In the genomic region with DNA sequence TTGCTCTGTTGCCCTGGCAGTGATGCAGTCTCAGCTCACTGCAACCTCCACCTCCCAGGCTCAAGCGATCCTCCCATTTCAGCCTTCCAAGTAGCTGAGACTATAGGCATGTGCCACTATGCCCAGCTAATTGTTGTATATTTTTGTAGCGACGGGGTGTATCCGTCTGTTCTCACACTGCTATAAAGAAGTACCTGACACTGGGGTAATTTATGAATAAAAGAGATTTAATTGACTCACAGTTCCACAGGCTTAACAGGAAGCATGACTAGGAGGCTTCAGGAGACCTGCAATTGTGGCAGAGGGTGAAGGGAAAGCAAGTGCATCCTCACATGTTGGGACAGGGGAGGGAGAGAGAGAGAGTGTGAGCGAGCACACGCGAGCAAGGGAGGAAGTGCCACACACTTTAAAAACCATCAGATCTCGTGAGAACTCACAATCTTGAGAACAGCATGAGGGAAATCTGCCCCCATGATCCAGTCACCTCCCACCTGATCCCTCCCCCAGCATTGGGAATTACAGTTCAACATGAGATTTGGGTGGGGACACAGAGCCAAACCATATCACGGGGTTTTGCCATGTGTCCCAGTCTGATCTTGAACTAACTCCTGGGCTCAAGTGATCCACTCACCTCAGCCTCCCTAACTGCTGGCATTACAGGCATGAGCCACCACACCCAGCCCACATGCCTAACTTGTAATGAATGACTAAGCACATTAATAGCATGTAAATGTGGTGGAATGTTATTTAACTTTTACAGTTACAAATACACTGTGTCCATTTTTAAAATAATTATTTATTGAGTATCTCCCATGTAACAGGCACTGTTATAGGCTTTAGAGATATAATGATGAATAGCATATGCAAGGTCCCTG, we compare ENCODE assay signal across 1 cellular context.
TF ChIP-seq lines count a peak whose summit lies in the region.

No MANE protein-coding gene starts in this region.

TF ChIP-seq in WTC11, 78 proteins besides CTCF, POLR2A, EP300 and RAD21 (continued from another document):
- TF ChIP-seq FOXP1 (CRISPR knock-in tag; IDR thresholded peaks at IDR 0.05; ENCODE audit: borderline replicate concordance) (no peak), TP53 (CRISPR knock-in tag; IDR thresholded peaks at IDR 0.05) (no peak), TEAD1 (CRISPR knock-in tag; IDR thresholded peaks at IDR 0.05) (no peak), NR1H2 (CRISPR knock-in tag; IDR thresholded peaks at IDR 0.05) (no peak), ZNF671 (CRISPR knock-in tag; IDR thresholded peaks at IDR 0.05) (no peak), GABPB1 (CRISPR knock-in tag; IDR thresholded peaks at IDR 0.05) (no peak), TCF7 (CRISPR knock-in tag; IDR thresholded peaks at IDR 0.05; ENCODE audit: low read depth) (no peak), RELA (CRISPR knock-in tag; IDR thresholded peaks at IDR 0.05; ENCODE audit: borderline replicate concordance) (no peak), SP1 (CRISPR knock-in tag; conservative IDR thresholded peaks at IDR 0.05) (no peak)
- TF ChIP-seq, protein P1, sequence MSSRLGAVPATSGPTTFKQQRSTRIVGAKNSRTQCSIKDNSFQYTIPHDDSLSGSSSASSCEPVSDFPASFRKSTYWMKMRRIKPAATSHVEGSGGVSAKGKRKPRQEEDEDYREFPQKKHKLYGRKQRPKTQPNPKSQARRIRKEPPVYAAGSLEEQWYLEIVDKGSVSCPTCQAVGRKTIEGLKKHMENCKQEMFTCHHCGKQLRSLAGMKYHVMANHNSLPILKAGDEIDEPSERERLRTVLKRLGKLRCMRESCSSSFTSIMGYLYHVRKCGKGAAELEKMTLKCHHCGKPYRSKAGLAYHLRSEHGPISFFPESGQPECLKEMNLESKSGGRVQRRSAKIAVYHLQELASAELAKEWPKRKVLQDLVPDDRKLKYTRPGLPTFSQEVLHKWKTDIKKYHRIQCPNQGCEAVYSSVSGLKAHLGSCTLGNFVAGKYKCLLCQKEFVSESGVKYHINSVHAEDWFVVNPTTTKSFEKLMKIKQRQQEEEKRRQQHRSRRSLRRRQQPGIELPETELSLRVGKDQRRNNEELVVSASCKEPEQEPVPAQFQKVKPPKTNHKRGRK (CRISPR knock-in tag; IDR thresholded peaks at IDR 0.05; ENCODE audit: borderline replicate concordance): no peak
- TF ChIP-seq, protein P2, sequence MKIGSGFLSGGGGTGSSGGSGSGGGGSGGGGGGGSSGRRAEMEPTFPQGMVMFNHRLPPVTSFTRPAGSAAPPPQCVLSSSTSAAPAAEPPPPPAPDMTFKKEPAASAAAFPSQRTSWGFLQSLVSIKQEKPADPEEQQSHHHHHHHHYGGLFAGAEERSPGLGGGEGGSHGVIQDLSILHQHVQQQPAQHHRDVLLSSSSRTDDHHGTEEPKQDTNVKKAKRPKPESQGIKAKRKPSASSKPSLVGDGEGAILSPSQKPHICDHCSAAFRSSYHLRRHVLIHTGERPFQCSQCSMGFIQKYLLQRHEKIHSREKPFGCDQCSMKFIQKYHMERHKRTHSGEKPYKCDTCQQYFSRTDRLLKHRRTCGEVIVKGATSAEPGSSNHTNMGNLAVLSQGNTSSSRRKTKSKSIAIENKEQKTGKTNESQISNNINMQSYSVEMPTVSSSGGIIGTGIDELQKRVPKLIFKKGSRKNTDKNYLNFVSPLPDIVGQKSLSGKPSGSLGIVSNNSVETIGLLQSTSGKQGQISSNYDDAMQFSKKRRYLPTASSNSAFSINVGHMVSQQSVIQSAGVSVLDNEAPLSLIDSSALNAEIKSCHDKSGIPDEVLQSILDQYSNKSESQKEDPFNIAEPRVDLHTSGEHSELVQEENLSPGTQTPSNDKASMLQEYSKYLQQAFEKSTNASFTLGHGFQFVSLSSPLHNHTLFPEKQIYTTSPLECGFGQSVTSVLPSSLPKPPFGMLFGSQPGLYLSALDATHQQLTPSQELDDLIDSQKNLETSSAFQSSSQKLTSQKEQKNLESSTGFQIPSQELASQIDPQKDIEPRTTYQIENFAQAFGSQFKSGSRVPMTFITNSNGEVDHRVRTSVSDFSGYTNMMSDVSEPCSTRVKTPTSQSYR (CRISPR knock-in tag; IDR thresholded peaks at IDR 0.05): no peak
- TF ChIP-seq, protein P3, sequence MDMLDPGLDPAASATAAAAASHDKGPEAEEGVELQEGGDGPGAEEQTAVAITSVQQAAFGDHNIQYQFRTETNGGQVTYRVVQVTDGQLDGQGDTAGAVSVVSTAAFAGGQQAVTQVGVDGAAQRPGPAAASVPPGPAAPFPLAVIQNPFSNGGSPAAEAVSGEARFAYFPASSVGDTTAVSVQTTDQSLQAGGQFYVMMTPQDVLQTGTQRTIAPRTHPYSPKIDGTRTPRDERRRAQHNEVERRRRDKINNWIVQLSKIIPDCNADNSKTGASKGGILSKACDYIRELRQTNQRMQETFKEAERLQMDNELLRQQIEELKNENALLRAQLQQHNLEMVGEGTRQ (CRISPR knock-in tag; IDR thresholded peaks at IDR 0.05): no peak
TF ChIP-seq in WTC11: peak in this region for 0.
